Comparison of ENCODE assay signal across 8 cellular contexts in the genomic region with DNA sequence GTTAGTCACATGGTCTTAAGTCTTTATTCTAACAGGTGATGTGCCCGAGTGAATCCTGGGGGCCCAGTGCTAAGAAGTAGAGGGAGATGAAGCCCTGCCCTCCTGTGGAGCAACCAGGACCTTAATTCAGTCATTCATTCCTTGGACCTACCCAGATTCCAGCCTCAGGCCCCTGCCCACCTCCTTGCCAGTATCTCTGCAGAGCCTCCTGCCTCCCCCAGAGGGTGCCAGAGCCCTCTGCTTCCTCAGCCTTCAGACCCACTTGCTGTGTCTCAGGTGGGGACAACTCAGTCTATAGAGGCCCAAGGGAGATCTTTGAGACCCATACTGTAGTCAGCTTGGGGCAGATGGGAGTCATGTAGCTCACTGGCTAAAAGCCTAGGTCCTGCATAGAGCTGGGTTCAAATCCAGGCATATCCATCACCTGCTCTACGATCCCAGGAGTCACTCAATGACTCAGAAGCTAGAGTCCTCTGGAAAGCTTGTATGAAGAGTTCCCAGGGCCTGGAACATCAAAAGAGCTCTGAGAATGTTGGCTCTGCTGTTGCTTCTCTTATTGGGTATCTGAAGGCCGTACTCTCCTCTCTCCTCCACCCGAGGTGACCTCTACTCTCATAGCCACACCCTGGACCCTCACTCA. TPM values are rescaled to one million over a fixed set of nuclear protein-coding genes. Genes with fewer than 3 reads are reported as not detected.
DNase-seq lines count a peak whose midpoint lies in the region; ATAC-seq and TF ChIP-seq lines count a peak whose summit lies in the region.

No MANE protein-coding gene starts in this region.

- H3K9me3 ChIP-seq in OCI-LY3 (ENCODE audit: insufficient read depth, low read length): no peaks in the 10 kb centered on the region
- H3K9me3 ChIP-seq in liver (ENCODE audit: control insufficient read depth in 4 of 4, low read length in 3 of 4): no peaks in the 10 kb centered on the region
- no peaks in the 10 kb centered on the region for H3K9me3 ChIP-seq in upper lobe of left lung

- ATAC-seq in upper lobe of left lung (ENCODE audit: low FRiP score in 2 of 2): peak in 1 of 2 donors; percentile 58
- no peak for ATAC-seq in GM21825 (IDR thresholded peaks at IDR 0.05; ENCODE audit: unreplicated experiment)

- peak; percentile 89 for TF ChIP-seq CTCF in OCI-LY3 (IDR thresholded peaks at IDR 0.05; ENCODE audit: low read depth, low read length)
- peak; percentile 84 for TF ChIP-seq CTCF in cardiac fibroblast (IDR thresholded peaks at IDR 0.05; ENCODE audit: low read depth, low read length)
- TF ChIP-seq CTCF in liver (IDR thresholded peaks at IDR 0.05; ENCODE audit: low read depth, low read length, missing input control): peak; percentile 63
- peak; percentile 39 to 70 (median 66) for TF ChIP-seq CTCF in upper lobe of left lung (IDR thresholded peaks at IDR 0.05)

- H3K27ac ChIP-seq in OCI-LY3 (ENCODE audit: low read length) (no peak overlapping the region), liver (ENCODE audit: low read depth in 1 of 2, low read length in 2 of 2) (no peak overlapping the region), upper lobe of left lung (no peak overlapping the region)

- 78% methylated on average over 4 of the region's 4 CpGs for WGBS in liver
- 76 to 77% methylated on average over 4 of the region's 4 CpGs for WGBS in upper lobe of left lung, 2 donors

- TF ChIP-seq EP300 in upper lobe of left lung (IDR thresholded peaks at IDR 0.05): no peak

- H3K36me3 ChIP-seq in OCI-LY3 (replicated peaks; ENCODE audit: low read depth, low read length): no peaks in the 10 kb centered on the region
- no peaks in the 10 kb centered on the region for H3K36me3 ChIP-seq in liver (ENCODE audit: control insufficient read depth in 4 of 4, insufficient read depth in 3 of 4, low read depth in 1 of 4, low read length in 3 of 4)
- no peaks in the 10 kb centered on the region for H3K36me3 ChIP-seq in upper lobe of left lung

- no peak overlapping the region for H3K4me3 ChIP-seq in OCI-LY3 (ENCODE audit: low read length)
- no peak overlapping the region for H3K4me3 ChIP-seq in cardiac fibroblast (replicated peaks in 1 of 2; ENCODE audit: low read depth in 2 of 2, low read length in 2 of 2)
- H3K4me3 ChIP-seq in liver (ENCODE audit: low read depth in 1 of 3, low read length in 3 of 3): no peak overlapping the region
- no peak overlapping the region for H3K4me3 ChIP-seq in upper lobe of left lung

- DNase-seq in DMS153 treated with DMSO at 0.1 percent for 48 hours (lab: John Stamatoyannopoulos, UW; ENCODE audit: unreplicated experiment) (peak; percentile 6), HEK293T (ENCODE audit: extremely low spot score) (peak; percentile 71), cardiac fibroblast (ENCODE audit: low read depth in 2 of 2) (peak; percentile 56 to 72), upper lobe of left lung (no peak), NCI-H187 (lab: John Stamatoyannopoulos, UW) (no peak)

- no peaks in the 10 kb centered on the region for H3K79me2 ChIP-seq in OCI-LY3 (ENCODE audit: low read length)

- TF ChIP-seq POLR2A in upper lobe of left lung (IDR thresholded peaks at IDR 0.05): no peak

- H3K9ac ChIP-seq in OCI-LY3 (ENCODE audit: low read length) (no peak overlapping the region), liver (ENCODE audit: low read depth in 1 of 2, low read length in 2 of 2) (no peak overlapping the region)

- TF ChIP-seq RAD21 in liver (IDR thresholded peaks at IDR 0.05): peak; percentile 85

- peaks cover 6% of the 10 kb centered on the region; the same call in 1 of the 2 replicates for H3K4me1 ChIP-seq in OCI-LY3 (ENCODE audit: low read length)
- H3K4me1 ChIP-seq in liver (ENCODE audit: control insufficient read depth in 4 of 4, insufficient read depth in 4 of 4, low read length in 3 of 4): no peaks in the 10 kb centered on the region
- peaks cover 0 to 11% (median 1%) of the 10 kb centered on the region in 4 donors for H3K4me1 ChIP-seq in upper lobe of left lung

- POLR2A ChIA-PET in HEK293T (lab: Yijun Ruan, JAX): interaction anchor here (1.0 to 1.1 kb wide), 2 partner anchors 21 to 51 kb away, joined by 3 read pairs; a partner anchor contains a TSS

- H3K27me3 ChIP-seq in OCI-LY3 (ENCODE audit: low read depth, low read length) (peaks cover 18% of the 10 kb centered on the region), liver (ENCODE audit: control insufficient read depth in 4 of 4, insufficient read depth in 4 of 4, low read length in 3 of 4) (peaks cover 0 to 3% (median 0%) of the 10 kb centered on the region in 4 donors), upper lobe of left lung (no peaks in the 10 kb centered on the region)

- CTCF ChIA-PET in HEK293T (lab: Yijun Ruan, JAX): interaction anchor here (0.5 to 1.9 kb wide), 12 partner anchors 9 to 641 kb away, joined by 3 to 10 read pairs (median 4); a partner anchor contains a TSS

- H4K20me1 ChIP-seq in OCI-LY3 (ENCODE audit: insufficient read depth, low read length): no peaks in the 10 kb centered on the region

- no peak overlapping the region for H3K4me2 ChIP-seq in OCI-LY3 (ENCODE audit: low read length)

- H2AFZ ChIP-seq in OCI-LY3 (ENCODE audit: low read depth, low read length): no peak overlapping the region

TF ChIP-seq in HEK293T, 16 proteins besides CTCF, POLR2A, EP300 and RAD21:
- TF ChIP-seq SUZ12 (IDR thresholded peaks at IDR 0.05): no peak
- no peak for TF ChIP-seq ELF4 (IDR thresholded peaks at IDR 0.05)
- no peak for TF ChIP-seq SP1 (IDR thresholded peaks at IDR 0.05)
- no peak for TF ChIP-seq HDGF (IDR thresholded peaks at IDR 0.05; ENCODE audit: borderline replicate concordance)
- no peak for TF ChIP-seq ARNT (IDR thresholded peaks at IDR 0.05)
- TF ChIP-seq L3MBTL2 (conservative IDR thresholded peaks at IDR 0.05): no peak
- TF ChIP-seq FOXA1 (IDR thresholded peaks at IDR 0.05): no peak
- TF ChIP-seq NFRKB (IDR thresholded peaks at IDR 0.05): no peak
- TF ChIP-seq TARDBP (IDR thresholded peaks at IDR 0.05): no peak
- TF ChIP-seq BHLHE40 (IDR thresholded peaks at IDR 0.05; ENCODE audit: borderline replicate concordance): no peak
- TF ChIP-seq CTBP1 (IDR thresholded peaks at IDR 0.05; ENCODE audit: borderline replicate concordance): no peak
- TF ChIP-seq FOXM1 (IDR thresholded peaks at IDR 0.05; ENCODE audit: borderline replicate concordance): no peak
- TF ChIP-seq ZNF384 (IDR thresholded peaks at IDR 0.05): no peak
- TF ChIP-seq, protein P1, sequence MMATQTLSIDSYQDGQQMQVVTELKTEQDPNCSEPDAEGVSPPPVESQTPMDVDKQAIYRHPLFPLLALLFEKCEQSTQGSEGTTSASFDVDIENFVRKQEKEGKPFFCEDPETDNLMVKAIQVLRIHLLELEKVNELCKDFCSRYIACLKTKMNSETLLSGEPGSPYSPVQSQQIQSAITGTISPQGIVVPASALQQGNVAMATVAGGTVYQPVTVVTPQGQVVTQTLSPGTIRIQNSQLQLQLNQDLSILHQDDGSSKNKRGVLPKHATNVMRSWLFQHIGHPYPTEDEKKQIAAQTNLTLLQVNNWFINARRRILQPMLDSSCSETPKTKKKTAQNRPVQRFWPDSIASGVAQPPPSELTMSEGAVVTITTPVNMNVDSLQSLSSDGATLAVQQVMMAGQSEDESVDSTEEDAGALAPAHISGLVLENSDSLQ (IDR thresholded peaks at IDR 0.05): no peak
- no peak for TF ChIP-seq FOXK2 (IDR thresholded peaks at IDR 0.05)
- no peak for TF ChIP-seq LEF1 (IDR thresholded peaks at IDR 0.05; ENCODE audit: borderline replicate concordance)

TF ChIP-seq in liver, 16 proteins besides CTCF, POLR2A, EP300 and RAD21 (continues in another document):
- TF ChIP-seq, protein P2, sequence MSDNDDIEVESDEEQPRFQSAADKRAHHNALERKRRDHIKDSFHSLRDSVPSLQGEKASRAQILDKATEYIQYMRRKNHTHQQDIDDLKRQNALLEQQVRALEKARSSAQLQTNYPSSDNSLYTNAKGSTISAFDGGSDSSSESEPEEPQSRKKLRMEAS (IDR thresholded peaks at IDR 0.05): no peak
- TF ChIP-seq NR2F2 (IDR thresholded peaks at IDR 0.05) (no peak), TAF1 (conservative IDR thresholded peaks at IDR 0.05) (no peak), GABPA (IDR thresholded peaks at IDR 0.05 in 1 of 2, conservative IDR thresholded peaks at IDR 0.05 in 1 of 2) (no peak)
- TF ChIP-seq, protein P3, sequence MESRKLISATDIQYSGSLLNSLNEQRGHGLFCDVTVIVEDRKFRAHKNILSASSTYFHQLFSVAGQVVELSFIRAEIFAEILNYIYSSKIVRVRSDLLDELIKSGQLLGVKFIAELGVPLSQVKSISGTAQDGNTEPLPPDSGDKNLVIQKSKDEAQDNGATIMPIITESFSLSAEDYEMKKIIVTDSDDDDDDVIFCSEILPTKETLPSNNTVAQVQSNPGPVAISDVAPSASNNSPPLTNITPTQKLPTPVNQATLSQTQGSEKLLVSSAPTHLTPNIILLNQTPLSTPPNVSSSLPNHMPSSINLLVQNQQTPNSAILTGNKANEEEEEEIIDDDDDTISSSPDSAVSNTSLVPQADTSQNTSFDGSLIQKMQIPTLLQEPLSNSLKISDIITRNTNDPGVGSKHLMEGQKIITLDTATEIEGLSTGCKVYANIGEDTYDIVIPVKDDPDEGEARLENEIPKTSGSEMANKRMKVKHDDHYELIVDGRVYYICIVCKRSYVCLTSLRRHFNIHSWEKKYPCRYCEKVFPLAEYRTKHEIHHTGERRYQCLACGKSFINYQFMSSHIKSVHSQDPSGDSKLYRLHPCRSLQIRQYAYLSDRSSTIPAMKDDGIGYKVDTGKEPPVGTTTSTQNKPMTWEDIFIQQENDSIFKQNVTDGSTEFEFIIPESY (IDR thresholded peaks at IDR 0.05): no peak

RNA-seq across cellular contexts. Expression of a gene that starts 3.9 kb away (rescaled TPM):
- 1 to 10 TPM; 6.7 to 7.5 TPM for total RNA-seq in liver
- polyA plus RNA-seq in liver: 1 to 10 TPM; 2.3 to 7.8 TPM
- total RNA-seq in upper lobe of left lung: 10 to 100 TPM; 14.4 to 69.9 (median 60.7) TPM

RNA-seq across cellular contexts. Expression of a gene that starts 16.2 kb away (rescaled TPM):
- total RNA-seq in liver: 1 to 10 TPM in 1 of 2 donors, under 1 TPM in 1; 0.98 to 1.8 TPM
- under 1 TPM; 0.72 to 0.76 TPM for polyA plus RNA-seq in liver
- 10 to 100 TPM; 18.4 to 53.7 (median 21.5) TPM for total RNA-seq in upper lobe of left lung

RNA-seq across cellular contexts. Expression of a gene that starts 34.5 kb away (rescaled TPM):
- 1 to 10 TPM in 1 of 2 donors, under 1 TPM in 1; 0.70 to 1.2 TPM for total RNA-seq in liver
- polyA plus RNA-seq in liver: under 1 TPM; 0.11 to 0.51 TPM
- 10 to 100 TPM in 3 of 6 donors, 1 to 10 TPM in 3; 2.3 to 26.2 (median 10.5) TPM for total RNA-seq in upper lobe of left lung

RNA-seq across cellular contexts. Expression of a gene that starts 51.2 kb away (rescaled TPM):
- total RNA-seq in liver (10 to 100 TPM in 1 of 2 donors, 1 to 10 TPM in 1; 3.8 to 27.3 TPM), upper lobe of left lung (10 to 100 TPM in 5 of 6 donors, 1 to 10 TPM in 1; 6.7 to 41.9 (median 39.1) TPM)
- polyA plus RNA-seq in liver: 10 to 100 TPM in 1 of 2 donors, 1 to 10 TPM in 1; 9.9 to 10.8 TPM

RNA-seq across cellular contexts. Expression of a gene that starts 53.1 kb away (rescaled TPM):
- total RNA-seq in liver: not detected
- not detected for polyA plus RNA-seq in liver
- not detected for total RNA-seq in upper lobe of left lung

Comparison
In these comparisons a context has a peak if more than half of its experiments do, and no peak if none do; other contexts are left out.
1. DNase-seq: peak in DMS153 treated with DMSO at 0.1 percent for 48 hours (single experiment), HEK293T (single experiment) and cardiac fibroblast (2 of 2); none in upper lobe of left lung (0 of 2) and NCI-H187 (0 of 2).
2. RNA of a gene that starts 16.2 kb away (total RNA-seq): 18.4 to 53.7 TPM in upper lobe of left lung; 0.98 to 1.8 TPM in liver; every median in the first group is over 4 times any median in the second.
3. Peak in every context shown above with its lines, with median percentiles within 50 percentile points of each other: CTCF ChIP-seq.